8 cellular contexts compared by ENCODE assay signal in genomic region chr6:20291764-20292227, GRCh38.
DNase-seq lines count a peak whose midpoint lies in the region; ATAC-seq and TF ChIP-seq lines count a peak whose summit lies in the region.

No MANE protein-coding gene starts in this region.

- no peaks in the 10 kb centered on the region for H3K36me3 ChIP-seq in WERI-Rb-1
- no peaks in the 10 kb centered on the region for H3K36me3 ChIP-seq in mammary epithelial cell (ENCODE audit: insufficient read depth, low read length)

- no peaks in the 10 kb centered on the region for H3K27me3 ChIP-seq in WERI-Rb-1 (ENCODE audit: insufficient read depth, low read depth, severe bottlenecking)
- H3K27me3 ChIP-seq in mammary epithelial cell (ENCODE audit: insufficient read depth, low read length): no peaks in the 10 kb centered on the region

- dilution Hi-C loops in mammary epithelial cell (cut with HindIII; ENCODE audit: low sequenced_read_pairs): no loop called here

- no peak overlapping the region for H3K4me2 ChIP-seq in mammary epithelial cell (ENCODE audit: insufficient read depth, low read depth, low read length)

- no peaks in the 10 kb centered on the region for H4K20me1 ChIP-seq in mammary epithelial cell (ENCODE audit: insufficient read depth, low read length)

- peak overlapping the region; percentile 33 for H2AFZ ChIP-seq in mammary epithelial cell (ENCODE audit: low read depth, low read length)

- no peak overlapping the region for H3K4me3 ChIP-seq in WERI-Rb-1 (ENCODE audit: low read depth, low read length)
- no peak overlapping the region for H3K4me3 ChIP-seq in mammary epithelial cell (replicated peaks in 1 of 3; ENCODE audit: insufficient read depth in 1 of 3, low read depth in 2 of 3, low read length in 3 of 3)

- H3K9me3 ChIP-seq in WERI-Rb-1 (ENCODE audit: severe bottlenecking): peaks cover 2% of the 10 kb centered on the region
- H3K9me3 ChIP-seq in mammary epithelial cell (replicated peaks; ENCODE audit: insufficient read depth, low read length): no peaks in the 10 kb centered on the region

- intact Hi-C loops in mammary epithelial cell (cut with micrococcal nuclease): loop anchor here (1.0 to 5.0 kb wide), 5 partner anchors 109 to 1296 kb away; partner anchors contain the start of gene E2F3

- in situ Hi-C loops in mammary epithelial cell (cut with MboI; ENCODE audit: low sequenced_read_pairs in 2 of 2): loop anchor here (5.0 kb wide), 1 partner anchor 236 kb away; no protein-coding TSS in a partner anchor

- 0% methylated on average over 7 of the region's 7 CpGs for WGBS in mammary epithelial cell (ENCODE audit: low coverage, missing lambda C conversion rate)

- H3K4me1 ChIP-seq in mammary epithelial cell (ENCODE audit: insufficient read depth, low read length): no peaks in the 10 kb centered on the region

- H3K79me2 ChIP-seq in mammary epithelial cell (ENCODE audit: insufficient read depth, low read length): no peaks in the 10 kb centered on the region

- TF ChIP-seq CTCF in WERI-Rb-1 (IDR thresholded peaks at IDR 0.05; ENCODE audit: low read depth, low read length) (peak; percentile 90), mammary epithelial cell (conservative IDR thresholded peaks at IDR 0.05 in 1 of 2, IDR thresholded peaks at IDR 0.05 in 1 of 2; ENCODE audit: extremely low read depth in 1 of 2, insufficient read depth in 1 of 2, low read depth in 1 of 2, low read length in 2 of 2) (peak; percentile 80 to 89)

- no peak overlapping the region for H3K9ac ChIP-seq in mammary epithelial cell (ENCODE audit: insufficient read depth, low read length)

- CTCF ChIA-PET in mammary epithelial cell (lab: Charles Lee; ENCODE audit: low non-redundant PET): no interaction called here

- ATAC-seq in GM18870 (IDR thresholded peaks at IDR 0.05; ENCODE audit: unreplicated experiment) (peak; percentile 90), HG03108 (IDR thresholded peaks at IDR 0.05; ENCODE audit: unreplicated experiment) (peak; percentile 85)

- DNase-seq in AG08396 (ENCODE audit: low spot score): peak; percentile 67
- DNase-seq in NCI-H2196 (lab: John Stamatoyannopoulos, UW; ENCODE audit: unreplicated experiment): peak; percentile 91
- peak; percentile 96 for DNase-seq in WERI-Rb-1
- peak; percentile 67 for DNase-seq in mammary epithelial cell
- peak; percentile 85 for DNase-seq in islet precursor cell
- peak; percentile 60 to 77 for DNase-seq in stimulated activated CD4-positive, alpha-beta T cell treated with anti-CD3 and anti-CD28 coated beads, Interleukin-1b, Interleukin-23, amount 100 ng/mL, for 4 hours (ENCODE audit: low read depth in 2 of 2)

- no TSS peak for BruUV-seq in mammary epithelial cell (replicated peaks; lab: Mats Ljungman, UMichigan)

- H3K27ac ChIP-seq in WERI-Rb-1 (no peak overlapping the region), mammary epithelial cell (ENCODE audit: insufficient read depth, low read depth, low read length) (no peak overlapping the region)
